Comparison of ENCODE assay signal across 9 cellular contexts in genomic region chr18:63676526-63676925, GRCh38. TPM values are rescaled to one million over a fixed set of nuclear protein-coding genes. Genes with fewer than 3 reads are reported as not detected.
A peak's percentile ranks its signal among the peaks of the same experiment; 100 is the strongest.
DNase-seq lines count a peak whose midpoint lies in the region; ATAC-seq and TF ChIP-seq lines count a peak whose summit lies in the region.
"Had no signal": no experiment of that assay in that cellular context is flagged by ENCODE, and none has a peak within 500 bp of the region (broad histone marks: within the 10 kb centered on the region; RNA-seq: fewer than 3 reads in every experiment).

No MANE protein-coding gene starts in this region.

- H3K36me3 ChIP-seq in Caco-2 (ENCODE audit: control insufficient read depth, insufficient read depth, low read length) (no peaks in the 10 kb centered on the region), heart left ventricle (no peaks in the 10 kb centered on the region)
- H3K36me3 ChIP-seq: cardiac muscle cell had no signal

- DNase-seq in Caco-2 (peak; percentile 16 to 29), LHCN-M2 (ENCODE audit: low read depth) (peak; percentile 7), heart left ventricle (no peak)
- DNase-seq in stimulated activated naive CD4-positive, alpha-beta T cell treated with Interleukin-2 at 50 U/mL for 16 hours (lab: John Stamatoyannopoulos, UW): no peak
- DNase-seq in activated CD4-positive, alpha-beta T cell treated with anti-CD3 and anti-CD28 coated beads, Interleukin-2, amount 50 U/mL, for 1 hour: no peak

- H3K4me3 Mint-ChIP-seq in Caco-2 (ENCODE audit: unreplicated experiment) (no peak overlapping the region), brain (no peak overlapping the region)

- intact Hi-C loops in Caco-2 (cut with micrococcal nuclease; ENCODE audit: unreplicated experiment): loop anchor here (1.0 to 5.0 kb wide), 2 partner anchors 99 to 158 kb away; no protein-coding TSS in a partner anchor
- intact Hi-C loops in heart left ventricle (cut with DNase I): no loop called here

- H3K36me3 Mint-ChIP-seq in Caco-2 (ENCODE audit: insufficient read depth, unreplicated experiment): no peaks in the 10 kb centered on the region
- no peaks in the 10 kb centered on the region for H3K36me3 Mint-ChIP-seq in brain

- H3K4me1 Mint-ChIP-seq in Caco-2 (ENCODE audit: low read depth, unreplicated experiment): no peaks in the 10 kb centered on the region
- no peaks in the 10 kb centered on the region for H3K4me1 Mint-ChIP-seq in brain

- no peaks in the 10 kb centered on the region for H3K4me1 ChIP-seq in Caco-2
- H3K4me1 ChIP-seq in heart left ventricle: no peaks in the 10 kb centered on the region

- H3K9me3 Mint-ChIP-seq in Caco-2 (ENCODE audit: unreplicated experiment): peaks cover 8% of the 10 kb centered on the region
- H3K9me3 Mint-ChIP-seq in brain: peaks cover 0 to 4% (median 0%) of the 10 kb centered on the region in 5 experiments

- H3K27ac ChIP-seq in heart left ventricle: no peak overlapping the region
- H3K27ac ChIP-seq: cardiac muscle cell had no signal

- H3K27me3 Mint-ChIP-seq in Caco-2 (ENCODE audit: insufficient read depth, unreplicated experiment) (peaks cover 4% of the 10 kb centered on the region), brain (peaks cover 3% of the 10 kb centered on the region)

- no TSS peak for BruUV-seq in Caco-2 (replicated peaks; lab: Mats Ljungman, UMichigan)

- H3K27me3 ChIP-seq in Caco-2 (replicated peaks; ENCODE audit: control insufficient read depth, insufficient read depth, low read length) (no peaks in the 10 kb centered on the region), heart left ventricle (no peaks in the 10 kb centered on the region)
- H3K27me3 ChIP-seq: cardiac muscle cell had no signal

- H3K4me3 ChIP-seq in Caco-2 (ENCODE audit: low read depth, low read length) (no peak overlapping the region), heart left ventricle (no peak overlapping the region)
- H3K4me3 ChIP-seq: cardiac muscle cell had no signal

- WGBS in heart left ventricle, 4 donors: 23 to 30% (median 27%) methylated on average over 4 of the region's 4 CpGs

- POLR2A ChIA-PET in Caco-2 (lab: Charles Lee): no interaction called here

- no peak for TF ChIP-seq POLR2A in heart left ventricle (IDR thresholded peaks at IDR 0.05)

- H3K9me3 ChIP-seq in Caco-2 (no peaks in the 10 kb centered on the region), heart left ventricle (peaks cover 0 to 6% (median 0%) of the 10 kb centered on the region in 12 donors)

- ATAC-seq in GM19452 (IDR thresholded peaks at IDR 0.05; ENCODE audit: unreplicated experiment) (peak; percentile 69), GM21367 (IDR thresholded peaks at IDR 0.05; ENCODE audit: unreplicated experiment) (no peak), heart left ventricle (no peak)

- peak; percentile 28 to 44 for TF ChIP-seq CTCF in Caco-2 (IDR thresholded peaks at IDR 0.05; ENCODE audit: insufficient read depth in 1 of 2, low read depth in 1 of 2, low read length in 1 of 2, severe bottlenecking in 1 of 2, unreplicated experiment in 1 of 2)
- peak; percentile 22 to 30 for TF ChIP-seq CTCF in brain (conservative IDR thresholded peaks at IDR 0.05)
- peak in 1 of 12 donors; percentile 14 for TF ChIP-seq CTCF in heart left ventricle (IDR thresholded peaks at IDR 0.05)

- H3K27ac Mint-ChIP-seq in Caco-2 (ENCODE audit: unreplicated experiment) (no peak overlapping the region), brain (no peak overlapping the region)

- CTCF ChIA-PET in Caco-2 (lab: Charles Lee): no interaction called here

RNA-seq across cellular contexts. Expression of gene SERPINB3, which starts 14.8 kb away (rescaled TPM):
- total RNA-seq in Caco-2 (2022) (not detected in 2 replicates), LHCN-M2 (2014; rRNA removed) (not detected in 2 replicates), heart left ventricle (under 1 TPM in 1 of 9 donors, not detected in 8; 0.16 TPM)
- polyA plus RNA-seq in LHCN-M2 (2012): not detected
- polyA plus RNA-seq in brain (ENCODE audit: insufficient read depth, low read depth, low replicate concordance) (not detected), heart left ventricle (under 1 TPM in 1 of 2 donors, not detected in 1; 0.07 TPM)
- total RNA-seq: cardiac muscle cell had no signal
- polyA plus RNA-seq: cardiac muscle cell had no signal

RNA-seq across cellular contexts. Expression of gene SERPINB11, which starts 26.2 kb away (rescaled TPM):
- total RNA-seq in Caco-2 (2022): not detected in 2 replicates
- total RNA-seq in LHCN-M2 (2014; rRNA removed): not detected in 2 replicates
- not detected for polyA plus RNA-seq in LHCN-M2 (2012)
- polyA plus RNA-seq in brain (ENCODE audit: insufficient read depth, low read depth, low replicate concordance): not detected
- total RNA-seq in heart left ventricle: not detected
- polyA plus RNA-seq in heart left ventricle: not detected
- total RNA-seq: cardiac muscle cell had no signal
- polyA plus RNA-seq: cardiac muscle cell had no signal

RNA-seq across cellular contexts. Expression of gene SERPINB4, which starts 32.5 kb away (rescaled TPM):
- total RNA-seq in Caco-2 (2022) (not detected in 2 replicates), LHCN-M2 (2014; rRNA removed) (not detected in 2 replicates), heart left ventricle (not detected)
- not detected for polyA plus RNA-seq in LHCN-M2 (2012)
- polyA plus RNA-seq in brain (ENCODE audit: insufficient read depth, low read depth, low replicate concordance) (not detected), heart left ventricle (under 1 TPM in 1 of 2 donors, not detected in 1; 0.85 TPM)
- total RNA-seq: cardiac muscle cell had no signal
- polyA plus RNA-seq: cardiac muscle cell had no signal

Comparison
In these comparisons a context has a peak if more than half of its experiments do, and no peak if none do; other contexts are left out.
1. DNase-seq: peak in Caco-2 (2 of 2) and LHCN-M2 (single experiment); none in stimulated activated naive CD4-positive, alpha-beta T cell treated with Interleukin-2 at 50 U/mL for 16 hours (single experiment), activated CD4-positive, alpha-beta T cell treated with anti-CD3 and anti-CD28 coated beads, Interleukin-2, amount 50 U/mL, for 1 hour (single experiment) and heart left ventricle (0 of 5).